Comparison of ENCODE assay signal across 29 cellular contexts in genomic region chr16:72853575-72853974, GRCh38.
A peak's percentile ranks its signal among the peaks of the same experiment; 100 is the strongest.
DNase-seq lines count a peak whose midpoint lies in the region; ATAC-seq, FAIRE-seq and TF ChIP-seq lines count a peak whose summit lies in the region.
"Had no signal": no experiment of that assay in that cellular context is flagged by ENCODE, and none has a peak within 500 bp of the region (broad histone marks: within the 10 kb centered on the region; RNA-seq: fewer than 3 reads in every experiment).

No MANE protein-coding gene starts in this region.

- H3K36me3 ChIP-seq in smooth muscle cell (ENCODE audit: low read depth), result no peaks in the 10 kb centered on the region
- H3K36me3 ChIP-seq: tibial nerve had no signal

- no peaks in the 10 kb centered on the region for H3K9me3 Mint-ChIP-seq in activated CD8-positive, alpha-beta T cell treated with anti-CD3 and anti-CD28 coated beads, Interleukin-2, amount 10 ng/mL, durations not matched to agents 7 days and 5 days (ENCODE audit: insufficient read depth)
- H3K9me3 Mint-ChIP-seq in activated CD8-positive, alpha-beta T cell treated with anti-CD3 and anti-CD28 coated beads for 36 hours, result no peaks in the 10 kb centered on the region
- peaks cover 2% of the 10 kb centered on the region for H3K9me3 Mint-ChIP-seq in chondrocyte (ENCODE audit: low read depth)
- no peaks in the 10 kb centered on the region for H3K9me3 Mint-ChIP-seq in stimulated activated effector memory CD8-positive, alpha-beta T cell treated with anti-CD3 and anti-CD28 coated beads, Interleukin-12 subunit alpha, Interleukin-12 subunit beta, amount 100 ng/mL, for 72 hours
- H3K9me3 Mint-ChIP-seq: activated naive CD4-positive, alpha-beta T cell treated with anti-CD3 and anti-CD28 coated beads, Interleukin-2, amount 50 U/mL, for 72 hours had no signal

- no peak for FAIRE-seq in urothelium cell line (lab: Jason Lieb, UNC)
- FAIRE-seq: HTR-8/SVneo had no signal

- H3K27ac Mint-ChIP-seq in activated CD8-positive, alpha-beta T cell treated with anti-CD3 and anti-CD28 coated beads, Interleukin-2, amount 10 ng/mL, durations not matched to agents 7 days and 5 days, result peak overlapping the region; percentile 17
- H3K27ac Mint-ChIP-seq in activated CD8-positive, alpha-beta T cell treated with anti-CD3 and anti-CD28 coated beads for 36 hours, result no peak overlapping the region
- peak overlapping the region; percentile 83 for H3K27ac Mint-ChIP-seq in chondrocyte (ENCODE audit: unreplicated experiment)
- no peak overlapping the region for H3K27ac Mint-ChIP-seq in stimulated activated effector memory CD8-positive, alpha-beta T cell treated with anti-CD3 and anti-CD28 coated beads, Interleukin-12 subunit alpha, Interleukin-12 subunit beta, amount 100 ng/mL, for 72 hours
- H3K27ac Mint-ChIP-seq: activated naive CD4-positive, alpha-beta T cell treated with anti-CD3 and anti-CD28 coated beads, Interleukin-2, amount 50 U/mL, for 72 hours; activated T-helper 1 cell treated with anti-CD3 and anti-CD28 coated beads, Interleukin-12 subunit alpha, Interleukin-12 subunit beta, Interleukin-2, Interleukin-4 antibody, amounts not matched to agents 30 ng/mL and 10 ng/mL and 1 ng/mL, durations not matched to agents 14 hours and 24 hours and 36 hours had no signal

- no peak for TF ChIP-seq POLR2A in NB4 (IDR thresholded peaks at IDR 0.05; ENCODE audit: extremely low read depth, insufficient read length)

- no peak overlapping the region for H3K9ac ChIP-seq in smooth muscle cell (ENCODE audit: low read depth)

- peaks cover 29% of the 10 kb centered on the region for H3K4me1 ChIP-seq in smooth muscle cell (ENCODE audit: low read depth)
- H3K4me1 ChIP-seq: Caco-2 had no signal

- CTCF ChIA-PET in activated CD8-positive, alpha-beta T cell treated with anti-CD3 and anti-CD28 coated beads, Interleukin-2, amount 10 ng/mL, durations not matched to agents 7 days and 5 days (lab: Charles Lee), result interaction anchor here (1.0 to 3.7 kb wide), 3 partner anchors 10 to 22 kb away, joined by 3 to 26 read pairs (median 4); no protein-coding TSS in a partner anchor
- CTCF ChIA-PET in activated CD8-positive, alpha-beta T cell treated with anti-CD3 and anti-CD28 coated beads for 36 hours (lab: Charles Lee), result interaction anchor here (2.6 kb wide), 1 partner anchor 20 kb away, joined by 9 read pairs; no protein-coding TSS in a partner anchor

- peaks cover 65% of the 10 kb centered on the region for H4K20me1 ChIP-seq in smooth muscle cell (ENCODE audit: low read depth)

- peak overlapping the region; percentile 23 for H3K4me2 ChIP-seq in smooth muscle cell
- H3K4me2 ChIP-seq: hepatocyte had no signal

- peaks cover 21% of the 10 kb centered on the region for H3K79me2 ChIP-seq in smooth muscle cell (ENCODE audit: low read depth)

- H3K36me3 Mint-ChIP-seq in activated CD8-positive, alpha-beta T cell treated with anti-CD3 and anti-CD28 coated beads, Interleukin-2, amount 10 ng/mL, durations not matched to agents 7 days and 5 days (ENCODE audit: low read depth), result no peaks in the 10 kb centered on the region
- no peaks in the 10 kb centered on the region for H3K36me3 Mint-ChIP-seq in activated CD8-positive, alpha-beta T cell treated with anti-CD3 and anti-CD28 coated beads for 36 hours (ENCODE audit: low read depth)
- peaks cover 13% of the 10 kb centered on the region for H3K36me3 Mint-ChIP-seq in chondrocyte (ENCODE audit: low read depth)
- no peaks in the 10 kb centered on the region for H3K36me3 Mint-ChIP-seq in stimulated activated effector memory CD8-positive, alpha-beta T cell treated with anti-CD3 and anti-CD28 coated beads, Interleukin-12 subunit alpha, Interleukin-12 subunit beta, amount 100 ng/mL, for 72 hours
- H3K36me3 Mint-ChIP-seq: activated naive CD4-positive, alpha-beta T cell treated with anti-CD3 and anti-CD28 coated beads, Interleukin-2, amount 50 U/mL, for 72 hours; immature natural killer cell had no signal

- H3K27ac ChIP-seq in smooth muscle cell (ENCODE audit: low read depth), result peak overlapping the region; percentile 14
- H3K27ac ChIP-seq: hepatocyte, tibial nerve had no signal

- H2AFZ ChIP-seq in smooth muscle cell (ENCODE audit: low read depth), result no peak overlapping the region
- H2AFZ ChIP-seq: hepatocyte had no signal

- WGBS in smooth muscle cell (ENCODE audit: low lambda C conversion rate), result 94% methylated on average over 3 of the region's 3 CpGs

- H3K27me3 ChIP-seq in smooth muscle cell (ENCODE audit: low read depth), result no peaks in the 10 kb centered on the region
- H3K27me3 ChIP-seq: hepatocyte, tibial nerve had no signal

- H3K9me3 ChIP-seq in smooth muscle cell (replicated peaks; ENCODE audit: low read depth), result no peaks in the 10 kb centered on the region
- H3K9me3 ChIP-seq: Caco-2, mucosa of descending colon, tibial nerve had no signal

- no peaks in the 10 kb centered on the region for H3F3A ChIP-seq in smooth muscle cell (ENCODE audit: low read depth)

- no peak for ATAC-seq in activated CD8-positive, alpha-beta T cell treated with anti-CD3 and anti-CD28 coated beads, Interleukin-2, amount 10 ng/mL, durations not matched to agents 7 days and 5 days
- no peak for ATAC-seq in activated CD8-positive, alpha-beta T cell treated with anti-CD3 and anti-CD28 coated beads for 36 hours
- no peak for ATAC-seq in stimulated activated effector memory CD8-positive, alpha-beta T cell treated with anti-CD3 and anti-CD28 coated beads, Interleukin-12 subunit alpha, Interleukin-12 subunit beta, amount 100 ng/mL, for 72 hours
- ATAC-seq: activated naive CD4-positive, alpha-beta T cell treated with anti-CD3 and anti-CD28 coated beads, Interleukin-2, amount 50 U/mL, for 72 hours; esophagus mucosa; left lobe of liver; mucosa of descending colon had no signal

- TF ChIP-seq CTCF in activated CD8-positive, alpha-beta T cell treated with anti-CD3 and anti-CD28 coated beads for 36 hours (IDR thresholded peaks at IDR 0.05), result no peak
- TF ChIP-seq CTCF in NB4 (IDR thresholded peaks at IDR 0.05; ENCODE audit: low read depth, low read length) (no peak), chondrocyte (IDR thresholded peaks at IDR 0.05) (no peak), smooth muscle cell (IDR thresholded peaks at IDR 0.05; ENCODE audit: borderline replicate concordance, insufficient read depth, poor library complexity, severe bottlenecking) (no peak)

- intact Hi-C loops in activated CD8-positive, alpha-beta T cell treated with anti-CD3 and anti-CD28 coated beads for 36 hours (cut with micrococcal nuclease), result no loop called here

- H3K4me1 Mint-ChIP-seq in activated CD8-positive, alpha-beta T cell treated with anti-CD3 and anti-CD28 coated beads, Interleukin-2, amount 10 ng/mL, durations not matched to agents 7 days and 5 days (ENCODE audit: low read depth), result peaks cover 48% of the 10 kb centered on the region
- H3K4me1 Mint-ChIP-seq in activated CD8-positive, alpha-beta T cell treated with anti-CD3 and anti-CD28 coated beads for 36 hours (ENCODE audit: low read depth), result no peaks in the 10 kb centered on the region
- H3K4me1 Mint-ChIP-seq in chondrocyte (ENCODE audit: low read depth), result peaks cover 91% of the 10 kb centered on the region
- no peaks in the 10 kb centered on the region for H3K4me1 Mint-ChIP-seq in stimulated activated effector memory CD8-positive, alpha-beta T cell treated with anti-CD3 and anti-CD28 coated beads, Interleukin-12 subunit alpha, Interleukin-12 subunit beta, amount 100 ng/mL, for 72 hours

- no peak overlapping the region for H3K4me3 ChIP-seq in NB4 (ENCODE audit: low read depth, low read length)
- H3K4me3 ChIP-seq in smooth muscle cell, result no peak overlapping the region
- H3K4me3 ChIP-seq: hepatocyte, mucosa of descending colon, tibial nerve had no signal

- POLR2A ChIA-PET in activated CD8-positive, alpha-beta T cell treated with anti-CD3 and anti-CD28 coated beads, Interleukin-2, amount 10 ng/mL, durations not matched to agents 7 days and 5 days (lab: Charles Lee), result no interaction called here
- POLR2A ChIA-PET in activated CD8-positive, alpha-beta T cell treated with anti-CD3 and anti-CD28 coated beads for 36 hours (lab: Charles Lee), result no interaction called here

- no peak for DNase-seq in activated CD8-positive, alpha-beta T cell treated with anti-CD3 and anti-CD28 coated beads, Interleukin-2, amount 10 ng/mL, durations not matched to agents 7 days and 5 days
- no peak for DNase-seq in activated CD8-positive, alpha-beta T cell treated with anti-CD3 and anti-CD28 coated beads for 36 hours
- DNase-seq in NB4 (ENCODE audit: low read depth) (peak; percentile 72), chondrocyte (ENCODE audit: low spot score) (no peak), smooth muscle cell (lab: John Stamatoyannopoulos, UW; ENCODE audit: unreplicated experiment) (no peak), urothelium cell line (ENCODE audit: low spot score) (no peak)
- DNase-seq in stimulated activated effector memory CD8-positive, alpha-beta T cell treated with anti-CD3 and anti-CD28 coated beads, Interleukin-12 subunit alpha, Interleukin-12 subunit beta, amount 100 ng/mL, for 72 hours (ENCODE audit: low spot score in 2 of 2), result no peak
- DNase-seq in stimulated activated naive CD4-positive, alpha-beta T cell (lab: John Stamatoyannopoulos, UW), result no peak
- DNase-seq: 8988T; activated CD4-positive, CD25-positive, alpha-beta regulatory T cell treated with anti-CD3 and anti-CD28 coated beads, Interleukin-2, amount 50 U/mL, for 72 hours; Caco-2; DND-41; effector memory CD4-positive, alpha-beta T cell; foreskin melanocyte; immature natural killer cell; mucosa of descending colon; NCI-H1105; NCI-H2081; NCI-H510A; stimulated activated CD4-positive, alpha-beta T cell treated with anti-CD3 and anti-CD28 coated beads, Interleukin-2, amount 100 ng/mL, for 48 hours; stimulated activated naive CD4-positive, alpha-beta T cell treated with Interleukin-2 at 50 U/mL for 16 hours; SW 1271 had no signal

- peaks cover 17% of the 10 kb centered on the region for H3K27me3 Mint-ChIP-seq in activated CD8-positive, alpha-beta T cell treated with anti-CD3 and anti-CD28 coated beads, Interleukin-2, amount 10 ng/mL, durations not matched to agents 7 days and 5 days (ENCODE audit: low read depth)
- peaks cover 2% of the 10 kb centered on the region for H3K27me3 Mint-ChIP-seq in activated CD8-positive, alpha-beta T cell treated with anti-CD3 and anti-CD28 coated beads for 36 hours
- no peaks in the 10 kb centered on the region for H3K27me3 Mint-ChIP-seq in chondrocyte (ENCODE audit: low read depth)

- H3K4me3 Mint-ChIP-seq in activated CD8-positive, alpha-beta T cell treated with anti-CD3 and anti-CD28 coated beads, Interleukin-2, amount 10 ng/mL, durations not matched to agents 7 days and 5 days, result no peak overlapping the region
- H3K4me3 Mint-ChIP-seq in activated CD8-positive, alpha-beta T cell treated with anti-CD3 and anti-CD28 coated beads for 36 hours, result no peak overlapping the region
- peak overlapping the region; percentile 6 for H3K4me3 Mint-ChIP-seq in chondrocyte (ENCODE audit: unreplicated experiment)
- H3K4me3 Mint-ChIP-seq in stimulated activated effector memory CD8-positive, alpha-beta T cell treated with anti-CD3 and anti-CD28 coated beads, Interleukin-12 subunit alpha, Interleukin-12 subunit beta, amount 100 ng/mL, for 72 hours, result no peak overlapping the region
- H3K4me3 Mint-ChIP-seq: activated T-helper 1 cell treated with anti-CD3 and anti-CD28 coated beads, Interleukin-12 subunit alpha, Interleukin-12 subunit beta, Interleukin-2, Interleukin-4 antibody, amounts not matched to agents 30 ng/mL and 10 ng/mL and 1 ng/mL, durations not matched to agents 14 hours and 24 hours and 36 hours had no signal

Comparison
In these comparisons a context has a peak if more than half of its experiments do, and no peak if none do; other contexts are left out.
1. H3K27ac Mint-ChIP-seq: peak in activated CD8-positive, alpha-beta T cell treated with anti-CD3 and anti-CD28 coated beads, Interleukin-2, amount 10 ng/mL, durations not matched to agents 7 days and 5 days (single experiment) and chondrocyte (single experiment); none in activated CD8-positive, alpha-beta T cell treated with anti-CD3 and anti-CD28 coated beads for 36 hours (single experiment) and stimulated activated effector memory CD8-positive, alpha-beta T cell treated with anti-CD3 and anti-CD28 coated beads, Interleukin-12 subunit alpha, Interleukin-12 subunit beta, amount 100 ng/mL, for 72 hours (single experiment).